Comparison of ENCODE assay signal across 22 cellular contexts in genomic region chr22:23143119-23143518, GRCh38. TPM values are rescaled to one million over a fixed set of nuclear protein-coding genes. Genes with fewer than 3 reads are reported as not detected.
DNase-seq lines count a peak whose midpoint lies in the region; ATAC-seq, FAIRE-seq and TF ChIP-seq lines count a peak whose summit lies in the region.
"Had no signal": no experiment of that assay in that cellular context is flagged by ENCODE, and none has a peak within 500 bp of the region (broad histone marks: within the 10 kb centered on the region; RNA-seq: fewer than 3 reads in every experiment).

No MANE protein-coding gene starts in this region.

- H3K4me1 ChIP-seq in neutrophil (ENCODE audit: control insufficient read depth in 1 of 2, insufficient read depth in 1 of 2, low read depth in 1 of 2, low read length in 1 of 2) (peaks cover 72 to 76% of the 10 kb centered on the region in 2 experiments), small intestine (ENCODE audit: control insufficient read depth in 2 of 2, insufficient read depth in 1 of 2, low read depth in 1 of 2, low read length in 1 of 2) (peaks cover 3 to 4% of the 10 kb centered on the region in 2 donors)

- H3K4me1 Mint-ChIP-seq in activated CD4-positive, alpha-beta T cell treated with anti-CD3 and anti-CD28 coated beads, Interleukin-2, amount 10 ng/mL, durations not matched to agents 24 days and 14 days: peaks cover 42% of the 10 kb centered on the region
- H3K4me1 Mint-ChIP-seq in HFFc6 (ENCODE audit: low read depth): peaks cover 43% of the 10 kb centered on the region
- H3K4me1 Mint-ChIP-seq in effector memory CD8-positive, alpha-beta T cell (ENCODE audit: low read depth in 2 of 2): peaks cover 46 to 52% of the 10 kb centered on the region in 2 donors

- H3K36me3 ChIP-seq in neutrophil (no peaks in the 10 kb centered on the region), small intestine (ENCODE audit: control insufficient read depth in 2 of 2, insufficient read depth in 2 of 2, low read length in 2 of 2) (no peaks in the 10 kb centered on the region)
- H3K36me3 ChIP-seq: lower lobe of right lung, MG63, SJSA1 had no signal

- H3K4me3 ChIP-seq in neutrophil (ENCODE audit: low read depth in 1 of 2, low read length in 1 of 2): no peak overlapping the region
- no peak overlapping the region for H3K4me3 ChIP-seq in small intestine (ENCODE audit: low read depth in 1 of 2, low read length in 2 of 2)
- H3K4me3 ChIP-seq: GM12878, lower lobe of right lung, MG63, SJSA1, smooth muscle cell had no signal

- no peak for DNase-seq in activated CD4-positive, alpha-beta T cell treated with anti-CD3 and anti-CD28 coated beads, Interleukin-2, amount 10 ng/mL, durations not matched to agents 24 days and 14 days
- no peak for DNase-seq in activated CD4-positive, alpha-beta T cell treated with anti-CD3 and anti-CD28 coated beads for 1 hour
- DNase-seq in HFFc6 (no peak), small intestine (no peak)
- DNase-seq in effector memory CD8-positive, alpha-beta T cell: no peak
- DNase-seq: IMR-90; lower lobe of right lung; MG63; NCI-H1694; nephron progenitor cell; stimulated activated CD4-positive, alpha-beta T cell treated with anti-CD3 and anti-CD28 coated beads, Interleukin-4, amount 100 ng/mL, for 1 hour had no signal

- FAIRE-seq in small intestine (lab: Jason Lieb, UNC): no peak
- FAIRE-seq: endothelial cell of umbilical vein, GM12878, H54 had no signal

- no peak for ATAC-seq in effector memory CD8-positive, alpha-beta T cell (replicated peaks)
- ATAC-seq in GM18861 (IDR thresholded peaks at IDR 0.05; ENCODE audit: unreplicated experiment): no peak
- ATAC-seq in HG02973 (IDR thresholded peaks at IDR 0.05; ENCODE audit: unreplicated experiment): no peak
- ATAC-seq: GM12878, lower lobe of right lung, Panc1 had no signal

- 95 to 100% (median 100%) methylated on average over 1 of the region's 1 CpG for WGBS in small intestine, 3 donors

- intact Hi-C loops in activated CD4-positive, alpha-beta T cell treated with anti-CD3 and anti-CD28 coated beads, Interleukin-2, amount 10 ng/mL, durations not matched to agents 24 days and 14 days (cut with micrococcal nuclease): loop anchor here (5.0 kb wide), 1 partner anchor 131 kb away; no protein-coding TSS in a partner anchor

- H3K36me3 Mint-ChIP-seq in activated CD4-positive, alpha-beta T cell treated with anti-CD3 and anti-CD28 coated beads, Interleukin-2, amount 10 ng/mL, durations not matched to agents 24 days and 14 days (ENCODE audit: low read depth): no peaks in the 10 kb centered on the region
- no peaks in the 10 kb centered on the region for H3K36me3 Mint-ChIP-seq in HFFc6 (ENCODE audit: low read depth)
- peaks cover 59% of the 10 kb centered on the region for H3K36me3 Mint-ChIP-seq in effector memory CD8-positive, alpha-beta T cell (ENCODE audit: insufficient read depth)
- H3K36me3 Mint-ChIP-seq: activated naive CD4-positive, alpha-beta T cell treated with anti-CD3 and anti-CD28 coated beads, Interleukin-2, amount 50 U/mL, for 24 hours had no signal

- H3K9me3 ChIP-seq in neutrophil (no peaks in the 10 kb centered on the region), small intestine (ENCODE audit: control insufficient read depth, low read depth) (no peaks in the 10 kb centered on the region)
- H3K9me3 ChIP-seq: lower lobe of right lung, MG63, SJSA1 had no signal

- H3K4me3 Mint-ChIP-seq in activated CD4-positive, alpha-beta T cell treated with anti-CD3 and anti-CD28 coated beads, Interleukin-2, amount 10 ng/mL, durations not matched to agents 24 days and 14 days: peak overlapping the region; percentile 74
- no peak overlapping the region for H3K4me3 Mint-ChIP-seq in HFFc6
- peak overlapping the region; percentile 78 to 83 for H3K4me3 Mint-ChIP-seq in effector memory CD8-positive, alpha-beta T cell

- peaks cover 3% of the 10 kb centered on the region for H3K27me3 Mint-ChIP-seq in activated CD4-positive, alpha-beta T cell treated with anti-CD3 and anti-CD28 coated beads, Interleukin-2, amount 10 ng/mL, durations not matched to agents 24 days and 14 days
- peaks cover 3% of the 10 kb centered on the region for H3K27me3 Mint-ChIP-seq in HFFc6 (ENCODE audit: insufficient read depth)
- H3K27me3 Mint-ChIP-seq in effector memory CD8-positive, alpha-beta T cell: no peaks in the 10 kb centered on the region
- H3K27me3 Mint-ChIP-seq: activated naive CD4-positive, alpha-beta T cell treated with anti-CD3 and anti-CD28 coated beads, Interleukin-2, amount 50 U/mL, for 24 hours had no signal

- H3K9me3 Mint-ChIP-seq in activated CD4-positive, alpha-beta T cell treated with anti-CD3 and anti-CD28 coated beads, Interleukin-2, amount 10 ng/mL, durations not matched to agents 24 days and 14 days: no peaks in the 10 kb centered on the region
- no peaks in the 10 kb centered on the region for H3K9me3 Mint-ChIP-seq in HFFc6
- no peaks in the 10 kb centered on the region for H3K9me3 Mint-ChIP-seq in effector memory CD8-positive, alpha-beta T cell
- H3K9me3 Mint-ChIP-seq: activated naive CD4-positive, alpha-beta T cell treated with anti-CD3 and anti-CD28 coated beads, Interleukin-2, amount 50 U/mL, for 24 hours; nephron progenitor cell had no signal

- no peaks in the 10 kb centered on the region for H3K27me3 ChIP-seq in neutrophil
- no peaks in the 10 kb centered on the region for H3K27me3 ChIP-seq in small intestine (ENCODE audit: control insufficient read depth in 2 of 2, insufficient read depth in 2 of 2, low read length in 2 of 2)
- H3K27me3 ChIP-seq: MG63, SJSA1 had no signal

- no peak for TF ChIP-seq CTCF in HFFc6 (IDR thresholded peaks at IDR 0.05)
- TF ChIP-seq CTCF in neutrophil (IDR thresholded peaks at IDR 0.05): no peak

- peak overlapping the region; percentile 88 for H3K27ac Mint-ChIP-seq in activated CD4-positive, alpha-beta T cell treated with anti-CD3 and anti-CD28 coated beads, Interleukin-2, amount 10 ng/mL, durations not matched to agents 24 days and 14 days
- peak overlapping the region; percentile 94; the same call in 1 of the 2 replicates for H3K27ac Mint-ChIP-seq in HFFc6
- H3K27ac Mint-ChIP-seq in effector memory CD8-positive, alpha-beta T cell: peak overlapping the region; percentile 95 to 98

- H3K27ac ChIP-seq in neutrophil (peak overlapping the region; percentile 90), small intestine (ENCODE audit: low read depth in 1 of 2, low read length in 1 of 2) (no peak overlapping the region)
- H3K27ac ChIP-seq: SJSA1 had no signal

RNA-seq across cellular contexts. Expression of gene RSPH14, which starts 1.3 kb away (rescaled TPM):
- not detected in 2 replicates for total RNA-seq in activated CD4-positive, alpha-beta T cell treated with anti-CD3 and anti-CD28 coated beads, Interleukin-2, amount 10 ng/mL, durations not matched to agents 24 days and 14 days
- total RNA-seq in HFFc6 (2021; fragmentation: NEBNext Ultra II Directional; extraction: Animal tissue kit (Norgen Biotek cat#: 25700)): not detected
- under 1 TPM in 1 of 3 donors, not detected in 2; 0.13 TPM for polyA plus RNA-seq in small intestine
- total RNA-seq: A172, endothelial cell of umbilical vein, IMR-90, SJSA1, smooth muscle cell had no signal
- polyA plus RNA-seq: endothelial cell of umbilical vein, IMR-90 had no signal

RNA-seq across cellular contexts. Expression of gene RAB36, which starts 2.2 kb away (rescaled TPM):
- total RNA-seq in activated CD4-positive, alpha-beta T cell treated with anti-CD3 and anti-CD28 coated beads, Interleukin-2, amount 10 ng/mL, durations not matched to agents 24 days and 14 days: not detected in 2 replicates
- 1 to 10 TPM; 5.4 to 7.1 (median 6.3) TPM for total RNA-seq in HFFc6 (2021; fragmentation: NEBNext Ultra II Directional; extraction: Animal tissue kit (Norgen Biotek cat#: 25700))
- under 1 TPM in 2 of 3 donors, not detected in 1; 0.27 to 0.92 TPM for polyA plus RNA-seq in small intestine

RNA-seq across cellular contexts. Expression of gene BCR, which starts 37.2 kb away (rescaled TPM):
- total RNA-seq in activated CD4-positive, alpha-beta T cell treated with anti-CD3 and anti-CD28 coated beads, Interleukin-2, amount 10 ng/mL, durations not matched to agents 24 days and 14 days: 45.1 and 47.4 TPM in 2 replicates
- 10 to 100 TPM; 28.0 to 41.3 (median 31.3) TPM for total RNA-seq in HFFc6 (2021; fragmentation: NEBNext Ultra II Directional; extraction: Animal tissue kit (Norgen Biotek cat#: 25700))
- 10 to 100 TPM in 2 of 3 donors, 1 to 10 TPM in 1; 8.9 to 27.9 (median 13.9) TPM for polyA plus RNA-seq in small intestine
